22 cellular contexts compared by ENCODE assay signal in the genomic region with DNA sequence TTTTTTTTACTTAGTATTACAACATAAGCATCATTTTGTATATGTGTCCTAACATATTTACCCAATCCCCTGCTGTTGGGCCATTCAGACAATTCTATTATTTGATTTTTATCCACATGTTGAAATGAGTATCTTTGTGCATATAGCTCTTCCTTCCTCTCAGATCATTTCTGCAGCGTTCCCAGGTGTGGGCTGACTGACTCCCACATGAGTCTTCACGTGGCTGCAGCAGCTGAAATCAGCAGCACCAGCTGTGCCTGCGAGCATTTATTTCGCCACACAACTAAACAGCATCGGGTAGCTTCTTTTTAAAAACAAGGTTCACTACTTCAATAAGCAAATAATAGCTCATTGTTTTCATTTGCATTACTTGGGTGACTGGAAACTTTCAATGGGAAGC. TPM values are rescaled to one million over a fixed set of nuclear protein-coding genes. Genes with fewer than 3 reads are reported as not detected.
A peak's percentile ranks its signal among the peaks of the same experiment; 100 is the strongest.
DNase-seq lines count a peak whose midpoint lies in the region; ATAC-seq, FAIRE-seq and TF ChIP-seq lines count a peak whose summit lies in the region.
"Had no signal": no experiment of that assay in that cellular context is flagged by ENCODE, and none has a peak within 500 bp of the region (broad histone marks: within the 10 kb centered on the region; RNA-seq: fewer than 3 reads in every experiment).

No MANE protein-coding gene starts in this region.

- no TSS peak for BruUV-seq in GM12878 (replicated peaks; lab: Mats Ljungman, UMichigan)

- H3K27ac ChIP-seq in GM12878 (ENCODE audit: control insufficient read depth, insufficient read depth), result no peak overlapping the region
- H3K27ac ChIP-seq: brain microvascular endothelial cell, skin epidermis had no signal

- SMC1A ChIA-PET in GM12878 (lab: Charles Lee; ENCODE audit: uncharacterized antibody, unreplicated experiment), result interaction anchor here (0.8 to 1.4 kb wide), 4 partner anchors 9 to 349 kb away, joined by 3 read pairs; no protein-coding TSS in a partner anchor

- H3K79me2 ChIP-seq in GM12878 (ENCODE audit: control insufficient read depth, insufficient read depth, low read length), result no peaks in the 10 kb centered on the region

- no peak for TF ChIP-seq POLR2A in NB4 (IDR thresholded peaks at IDR 0.05; ENCODE audit: extremely low read depth, insufficient read length)
- TF ChIP-seq POLR2A in GM12878 (IDR thresholded peaks at IDR 0.05; ENCODE audit: low read depth, low read length), result no peak

- no peaks in the 10 kb centered on the region for H3K36me3 ChIP-seq in GM12878 (ENCODE audit: control insufficient read depth in 2 of 2, insufficient read depth in 2 of 2, low read length in 1 of 2)
- H3K36me3 ChIP-seq: brain microvascular endothelial cell had no signal

- in situ Hi-C loops in GM12878 (cut with MboI), result no loop called here

- intact Hi-C loops in GM12878 (cut with micrococcal nuclease; ENCODE audit: unreplicated experiment), result no loop called here

- no peak; the same call in 2 of the 3 replicates for ATAC-seq in GM12878
- ATAC-seq: natural killer cell, T-cell had no signal

- H4K20me1 ChIP-seq in GM12878 (ENCODE audit: control insufficient read depth, insufficient read depth), result no peaks in the 10 kb centered on the region

- 0 out of 2 replicates have a peak overlapping the region, but pooled peaks have one; percentile 13 for H3K4me2 ChIP-seq in GM12878 (ENCODE audit: control insufficient read depth, insufficient read depth)

- no peaks in the 10 kb centered on the region for H3K9me3 ChIP-seq in GM12878 (replicated peaks; ENCODE audit: control insufficient read depth, insufficient read depth, low read length)

- WGBS in GM12878 (ENCODE audit: insufficient coverage, insufficient replicate concordance, low lambda C conversion rate, missing lambda C conversion rate), result 30% methylated on average over 5 of the region's 5 CpGs

- no peaks in the 10 kb centered on the region for H3K4me1 ChIP-seq in GM12878 (ENCODE audit: control insufficient read depth, insufficient read depth, low read length)

- H3K9ac ChIP-seq in GM12878 (ENCODE audit: control insufficient read depth, insufficient read depth, low read length), result no peak overlapping the region

- no peak for FAIRE-seq in GM12878 (lab: Jason Lieb, UNC)
- FAIRE-seq in D721Med (lab: Jason Lieb, UNC), result no peak
- FAIRE-seq: frontal cortex had no signal

- H3K27me3 ChIP-seq in GM12878 (replicated peaks in 1 of 2; ENCODE audit: control insufficient read depth in 2 of 2, insufficient read depth in 2 of 2, low read length in 1 of 2), result no peaks in the 10 kb centered on the region
- H3K27me3 ChIP-seq: brain microvascular endothelial cell had no signal

- POLR2A ChIA-PET in GM12878 (lab: Charles Lee), result no interaction called here

- TF ChIP-seq CTCF in NB4 (IDR thresholded peaks at IDR 0.05; ENCODE audit: low read depth, low read length), result no peak
- TF ChIP-seq CTCF in GM12878 (IDR thresholded peaks at IDR 0.05 in 2 of 3, conservative IDR thresholded peaks at IDR 0.05 in 1 of 3; ENCODE audit: control insufficient read depth in 2 of 3, extremely low read depth in 1 of 3, insufficient read depth in 1 of 3, low read depth in 3 of 3, low read length in 3 of 3), result no peak
- TF ChIP-seq CTCF in D721Med (IDR thresholded peaks at IDR 0.05; ENCODE audit: insufficient read depth, missing control alignments), result no peak

- H2AFZ ChIP-seq in GM12878 (ENCODE audit: control insufficient read depth, low read depth, low read length), result no peak overlapping the region

- RAD21 ChIA-PET in GM12878 (lab: Charles Lee; ENCODE audit: unreplicated experiment), result interaction anchor here (0.9 to 1.1 kb wide), 2 partner anchors 9 to 109 kb away, joined by 3 to 4 read pairs; no protein-coding TSS in a partner anchor

- TF ChIP-seq RAD21 in GM12878 (IDR thresholded peaks at IDR 0.05; ENCODE audit: insufficient read depth, low read depth, low read length), result no peak

- peak; percentile 0 for DNase-seq in NCI-H2107 treated with DMSO at 0.1 percent for 48 hours (lab: John Stamatoyannopoulos, UW; ENCODE audit: unreplicated experiment)
- no peak for DNase-seq in NCI-H2107 (lab: John Stamatoyannopoulos, UW)
- peak; percentile 52 for DNase-seq in NB4 (ENCODE audit: low read depth)
- DNase-seq in GM12878 (ENCODE audit: low read depth, low spot score), result no peak
- DNase-seq in occipital lobe (lab: John Stamatoyannopoulos, UW), result peak; percentile 14
- no peak for DNase-seq in stimulated activated CD4-positive, alpha-beta T cell treated with anti-CD3 and anti-CD28 coated beads, Interleukin-4, amount 100 ng/mL, for 4 hours
- no peak for DNase-seq in D721Med (ENCODE audit: insufficient read length, low spot score)
- DNase-seq in NCI-H2196 treated with DMSO at 0.1 percent for 48 hours (lab: John Stamatoyannopoulos, UW; ENCODE audit: unreplicated experiment), result no peak
- DNase-seq: activated CD4-positive, alpha-beta T cell treated with anti-CD3 and anti-CD28 coated beads, Interleukin-2, amount 10 ng/mL, durations not matched to agents 7 days and 5 days; activated effector memory CD4-positive, alpha-beta T cell treated with anti-CD3 and anti-CD28 coated beads, Interleukin-2, amount 50 U/mL, for 16 hours; brain microvascular endothelial cell; C1 segment of cervical spinal cord; DMS153; HCEC 1CT; mesendoderm; natural killer cell; Right ventricle myocardium superior; T-cell had no signal

- TF ChIP-seq EP300 in GM12878 (IDR thresholded peaks at IDR 0.05; ENCODE audit: borderline replicate concordance in 1 of 2, control insufficient read depth in 1 of 2, low read depth in 2 of 2, low read length in 2 of 2), result no peak

- no peak overlapping the region for H3K4me3 ChIP-seq in NB4 (ENCODE audit: low read depth, low read length)
- no peak overlapping the region for H3K4me3 ChIP-seq in GM12878
- H3K4me3 ChIP-seq: skin epidermis had no signal

- CTCF ChIA-PET in GM12878 (lab: Yijun Ruan, JAX), result interaction anchor here (0.8 to 1.4 kb wide), 4 partner anchors 9 to 109 kb away, joined by 3 to 5 read pairs (median 3); no protein-coding TSS in a partner anchor

TF ChIP-seq in GM12878, 131 proteins besides CTCF, POLR2A, EP300 and RAD21:
- TF ChIP-seq WRNIP1 (IDR thresholded peaks at IDR 0.05; ENCODE audit: borderline replicate concordance, low read depth, low read length) (no peak), RAD51 (IDR thresholded peaks at IDR 0.05) (peak; percentile 22; the same call in 1 of the 2 replicates)

RNA-seq across cellular contexts. Expression of gene PDE8A, which starts 44.5 kb away (rescaled TPM):
- 284 and 339 TPM in 2 replicates for total RNA-seq in GM12878 (2013; cell fraction: nucleolus; rRNA removed)
- total RNA-seq in GM12878 (2014; rRNA removed) (26.2 and 37.3 TPM in 2 replicates), GM12878 (2014; rRNA removed; fragmentation: Illumina TruSeq; extraction: Trizol) (28.3 and 29.1 TPM in 2 replicates), GM12878 (2021) (26.8 and 28.4 TPM in 2 replicates), occipital lobe (26.0 TPM)
- polyA plus RNA-seq in GM12878 (2011; ENCODE audit: low read depth), result 21.8 TPM
- polyA plus RNA-seq in GM12878 (2011; rRNA removed) (69.2 and 83.5 TPM in 2 replicates), GM12878 (2014; fragmentation: Illumina TruSeq; extraction: Trizol) (33.9 and 51.0 TPM in 2 replicates), GM12878 (2014; fragmentation: Nextera tagmentation; extraction: Ambion mirVana) (1 to 10 TPM; 6.7 to 9.9 TPM), GM12878 (2014; rRNA removed) (31.1 and 39.9 TPM in 2 replicates), GM12878 (2016; fragmentation: Nextera tagmentation; extraction: Ambion mirVana) (10 to 100 TPM; 12.0 to 14.8 TPM)
- 30.3 and 31.9 TPM in 2 replicates for polyA plus RNA-seq in GM12878 (2011; cell fraction: cytosol; rRNA removed)
- polyA plus RNA-seq in GM12878 (2011; cell fraction: nucleus; rRNA removed), result 137 and 139 TPM in 2 replicates
- polyA plus RNA-seq in GM12878 (2012), result 21.2 and 25.2 TPM in 2 replicates
- polyA minus RNA-seq in GM12878 (2011; rRNA and poly(A)+ RNA removed), result 55.1 and 82.7 TPM in 2 replicates
- 17.4 and 24.4 TPM in 2 replicates for polyA minus RNA-seq in GM12878 (2011; cell fraction: cytosol; rRNA and poly(A)+ RNA removed)
- 46.2 and 60.8 TPM in 2 replicates for polyA minus RNA-seq in GM12878 (2011; cell fraction: nucleus; rRNA and poly(A)+ RNA removed)

RNA-seq across cellular contexts. Expression of gene SLC28A1, which starts 52.7 kb away (rescaled TPM):
- total RNA-seq in GM12878 (2013; cell fraction: nucleolus; rRNA removed), result not detected in 2 replicates
- total RNA-seq in GM12878 (2014; rRNA removed), result not detected in 2 replicates
- not detected in 2 replicates for total RNA-seq in GM12878 (2014; rRNA removed; fragmentation: Illumina TruSeq; extraction: Trizol)
- total RNA-seq in GM12878 (2021), result not detected in 2 replicates
- not detected for polyA plus RNA-seq in GM12878 (2011; ENCODE audit: low read depth)
- not detected in 2 replicates for polyA plus RNA-seq in GM12878 (2011; rRNA removed)
- 0.03 and 0.10 TPM in 2 replicates for polyA plus RNA-seq in GM12878 (2011; cell fraction: cytosol; rRNA removed)
- not detected in 2 replicates for polyA plus RNA-seq in GM12878 (2011; cell fraction: nucleus; rRNA removed)
- not detected in 2 replicates for polyA plus RNA-seq in GM12878 (2012)
- not detected in 2 replicates for polyA plus RNA-seq in GM12878 (2014; fragmentation: Illumina TruSeq; extraction: Trizol)
- polyA plus RNA-seq in GM12878 (2014; fragmentation: Nextera tagmentation; extraction: Ambion mirVana), result not detected
- not detected in 2 replicates for polyA plus RNA-seq in GM12878 (2014; rRNA removed)
- polyA plus RNA-seq in GM12878 (2016; fragmentation: Nextera tagmentation; extraction: Ambion mirVana), result not detected
- not detected in 2 replicates for polyA minus RNA-seq in GM12878 (2011; rRNA and poly(A)+ RNA removed)
- not detected in 2 replicates for polyA minus RNA-seq in GM12878 (2011; cell fraction: cytosol; rRNA and poly(A)+ RNA removed)
- polyA minus RNA-seq in GM12878 (2011; cell fraction: nucleus; rRNA and poly(A)+ RNA removed), result not detected in 2 replicates
- not detected for total RNA-seq in occipital lobe
- total RNA-seq: A673; activated CD4-positive, alpha-beta T cell treated with anti-CD3 and anti-CD28 coated beads, Interleukin-2, amount 10 ng/mL, durations not matched to agents 7 days and 5 days; frontal cortex; natural killer cell; progenitor cell of endocrine pancreas; T-cell had no signal

Comparison
In these comparisons a context has a peak if more than half of its experiments do, and no peak if none do; other contexts are left out.
1. DNase-seq: peak in NCI-H2107 treated with DMSO at 0.1 percent for 48 hours (single experiment), NB4 (single experiment) and occipital lobe (single experiment); none in NCI-H2107 (single experiment), GM12878 (single experiment), stimulated activated CD4-positive, alpha-beta T cell treated with anti-CD3 and anti-CD28 coated beads, Interleukin-4, amount 100 ng/mL, for 4 hours (0 of 2), D721Med (single experiment) and NCI-H2196 treated with DMSO at 0.1 percent for 48 hours (single experiment).